16 cellular contexts compared by ENCODE assay signal in the genomic region with DNA sequence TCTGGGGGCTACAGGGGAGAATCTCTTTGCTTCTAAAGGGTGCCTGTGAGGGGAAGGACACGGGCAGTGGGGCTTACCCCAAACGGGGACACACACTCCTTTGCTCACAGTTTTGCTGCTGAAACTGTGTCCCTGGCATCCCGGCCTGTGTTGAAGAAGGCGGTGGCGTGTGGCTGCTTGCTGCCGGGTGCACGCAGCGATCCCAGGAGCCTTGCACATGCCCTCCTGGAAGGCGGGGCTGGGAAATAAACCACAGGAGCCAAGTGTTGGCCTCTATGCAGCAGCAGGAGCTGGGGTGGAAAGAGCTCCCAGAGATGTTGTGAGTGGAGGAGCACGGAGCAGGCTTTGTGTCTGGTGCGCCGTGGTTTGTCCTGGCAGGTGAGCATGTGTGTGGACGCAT.
DNase-seq lines count a peak whose midpoint lies in the region; ATAC-seq and TF ChIP-seq lines count a peak whose summit lies in the region.
"Had no signal": no experiment of that assay in that cellular context is flagged by ENCODE, and none has a peak within 500 bp of the region (broad histone marks: within the 10 kb centered on the region; RNA-seq: fewer than 3 reads in every experiment).

No MANE protein-coding gene starts in this region.

- no peak overlapping the region for H3K4me3 ChIP-seq in mucosa of descending colon
- H3K4me3 ChIP-seq: BLaER1 had no signal

- H3K27me3 Mint-ChIP-seq in brain (peaks cover 8% of the 10 kb centered on the region), glutamatergic neuron (ENCODE audit: unreplicated experiment) (peaks cover 3% of the 10 kb centered on the region)

- TF ChIP-seq CTCF in brain (conservative IDR thresholded peaks at IDR 0.05), result no peak
- no peak for TF ChIP-seq CTCF in glutamatergic neuron (IDR thresholded peaks at IDR 0.05; ENCODE audit: partially characterized antibody, unreplicated experiment)
- no peak for TF ChIP-seq CTCF in mucosa of descending colon (IDR thresholded peaks at IDR 0.05)

- no peaks in the 10 kb centered on the region for H3K9me3 Mint-ChIP-seq in brain
- H3K9me3 Mint-ChIP-seq in glutamatergic neuron (ENCODE audit: unreplicated experiment), result peaks cover 12% of the 10 kb centered on the region
- H3K9me3 Mint-ChIP-seq: CD14-positive monocyte, H9 had no signal

- H3K27ac Mint-ChIP-seq in brain (peak overlapping the region in 3 of 5 experiments; percentile 10 to 63 (median 21)), glutamatergic neuron (ENCODE audit: unreplicated experiment) (peak overlapping the region; percentile 9)
- H3K27ac Mint-ChIP-seq: CD14-positive monocyte; CD4-positive, alpha-beta memory T cell; H9 had no signal

- H3K36me3 Mint-ChIP-seq in brain (no peaks in the 10 kb centered on the region), glutamatergic neuron (ENCODE audit: unreplicated experiment) (no peaks in the 10 kb centered on the region)
- H3K36me3 Mint-ChIP-seq: CD14-positive monocyte; CD4-positive, alpha-beta memory T cell had no signal

- ATAC-seq in mucosa of descending colon (peak; percentile 30), HG03095 (IDR thresholded peaks at IDR 0.05; ENCODE audit: unreplicated experiment) (no peak)

- no peaks in the 10 kb centered on the region for H3K9me3 ChIP-seq in mucosa of descending colon
- H3K9me3 ChIP-seq: BLaER1 had no signal

- DNase-seq in NCI-H2171 (lab: John Stamatoyannopoulos, UW) (peak; percentile 42), glutamatergic neuron (no peak), mucosa of descending colon (peak in 2 of 3 donors; percentile 31 to 41), SIG-M5 treated with dmso at 0.1 percent for 504 hours (lab: John Stamatoyannopoulos, UW; ENCODE audit: unreplicated experiment) (no peak), NCI-H1417 (lab: John Stamatoyannopoulos, UW) (no peak), HuH-7 (ENCODE audit: low spot score) (no peak)
- DNase-seq: 8988T; CD4-positive, alpha-beta memory T cell; DMS153; DMS79; GDM1; H9 had no signal

- no peaks in the 10 kb centered on the region for H3K4me1 ChIP-seq in mucosa of descending colon (ENCODE audit: low read depth)

- H3K36me3 ChIP-seq in mucosa of descending colon (ENCODE audit: low read depth), result no peaks in the 10 kb centered on the region
- H3K36me3 ChIP-seq: BLaER1 had no signal

- intact Hi-C loops in mucosa of descending colon (cut with DNase I, micrococcal nuclease), result loop anchor here in 1 of 2 donors (10.0 kb wide), 1 partner anchor 129 kb away; the partner anchor contains the start of gene CIBAR2

- no peak overlapping the region for H3K4me3 Mint-ChIP-seq in brain
- no peak overlapping the region for H3K4me3 Mint-ChIP-seq in glutamatergic neuron (ENCODE audit: unreplicated experiment)
- H3K4me3 Mint-ChIP-seq: CD14-positive monocyte; CD4-positive, alpha-beta memory T cell; H9 had no signal

- H3K4me1 Mint-ChIP-seq in brain (peaks cover 45% of the 10 kb centered on the region), glutamatergic neuron (ENCODE audit: low read depth, unreplicated experiment) (peaks cover 24% of the 10 kb centered on the region)

Comparison
In these comparisons a context has a peak if more than half of its experiments do, and no peak if none do; other contexts are left out.
1. DNase-seq: peak in NCI-H2171 (single experiment) and mucosa of descending colon (2 of 3); none in glutamatergic neuron (single experiment), SIG-M5 treated with dmso at 0.1 percent for 504 hours (single experiment), NCI-H1417 (0 of 3) and HuH-7 (single experiment).